ENCODE assay signal across 13 cellular contexts in genomic region chr1:214422137-214422671, GRCh38.
DNase-seq lines count a peak whose midpoint lies in the region; ATAC-seq and TF ChIP-seq lines count a peak whose summit lies in the region.
"Had no signal": no experiment of that assay in that cellular context is flagged by ENCODE, and none has a peak within 500 bp of the region (broad histone marks: within the 10 kb centered on the region; RNA-seq: fewer than 3 reads in every experiment).

No MANE protein-coding gene starts in this region.

- peaks cover 6% of the 10 kb centered on the region for H3K79me2 ChIP-seq in trophoblast cell (ENCODE audit: control insufficient read depth, insufficient read depth, low read length, poor library complexity)

- H2AFZ ChIP-seq in trophoblast cell (ENCODE audit: insufficient read depth, low read length, poor library complexity) = no peak overlapping the region

- H3K4me1 ChIP-seq in trophoblast cell (ENCODE audit: control insufficient read depth in 1 of 2, insufficient read depth in 2 of 2, low read length in 2 of 2) = peaks cover 12 to 23% of the 10 kb centered on the region in 2 experiments

- no peak overlapping the region for H3K23ac ChIP-seq in trophoblast cell (ENCODE audit: low read length)

- H2AK5ac ChIP-seq in trophoblast cell (ENCODE audit: low read length) = no peak overlapping the region

- TF ChIP-seq CTCF in RWPE1 (conservative IDR thresholded peaks at IDR 0.05; ENCODE audit: low read depth) = no peak
- TF ChIP-seq CTCF in epithelial cell of esophagus (IDR thresholded peaks at IDR 0.05; ENCODE audit: insufficient read depth, low read depth, low read length, missing control alignments) = no peak
- TF ChIP-seq CTCF in coronary artery (IDR thresholded peaks at IDR 0.05) = no peak

- WGBS in trophoblast cell (ENCODE audit: extremely low coverage, insufficient coverage, insufficient read length) = no CpG with 5 or more reads among the region's 8 CpGs

- POLR2A ChIA-PET in RWPE1 (lab: Yijun Ruan, JAX; ENCODE audit: low non-redundant PET) = interaction anchor here (0.6 to 0.7 kb wide), 2 partner anchors 109 to 129 kb away, joined by 4 read pairs; partner anchors contain the start of gene PTPN14

- no peak overlapping the region for H4K91ac ChIP-seq in trophoblast cell (ENCODE audit: low read depth, low read length)

- peaks cover 0 to 2% of the 10 kb centered on the region in 2 experiments for H3K36me3 ChIP-seq in trophoblast cell (ENCODE audit: control insufficient read depth in 1 of 2, insufficient read depth in 2 of 2, low read length in 2 of 2)
- H3K36me3 ChIP-seq: cardiac muscle cell had no signal

- no peaks in the 10 kb centered on the region for H3K27me3 ChIP-seq in trophoblast cell (ENCODE audit: insufficient read depth, low read length)
- H3K27me3 ChIP-seq: cardiac muscle cell had no signal

- H3K9me3 ChIP-seq in trophoblast cell (ENCODE audit: insufficient read depth, low read depth, low read length) = no peaks in the 10 kb centered on the region

- H3K9ac ChIP-seq in trophoblast cell (ENCODE audit: low read length) = no peak overlapping the region

- H2BK12ac ChIP-seq in trophoblast cell (ENCODE audit: low read length) = peak overlapping the region; percentile 59

- H3K4ac ChIP-seq in trophoblast cell (ENCODE audit: low read depth, low read length) = peak overlapping the region; percentile 14

- no peak overlapping the region for H3K4me2 ChIP-seq in trophoblast cell (ENCODE audit: low read length)

- H3K18ac ChIP-seq in trophoblast cell (ENCODE audit: low read length) = no peak overlapping the region

- no peak overlapping the region for H2BK120ac ChIP-seq in trophoblast cell (ENCODE audit: insufficient read depth, low read length, poor library complexity)

- no peak overlapping the region for H2BK5ac ChIP-seq in trophoblast cell (ENCODE audit: low read depth, low read length, poor library complexity)

- H4K12ac ChIP-seq in trophoblast cell (ENCODE audit: low read depth, low read length) = no peak overlapping the region

- H3K14ac ChIP-seq in trophoblast cell (ENCODE audit: low read length) = no peak overlapping the region

- peak overlapping the region; percentile 86 for H3K27ac ChIP-seq in RWPE1
- no peak overlapping the region for H3K27ac ChIP-seq in trophoblast cell (ENCODE audit: low read depth, low read length)
- no peak overlapping the region for H3K27ac ChIP-seq in coronary artery
- H3K27ac ChIP-seq: cardiac muscle cell had no signal

- H3K4me3 ChIP-seq in epithelial cell of esophagus (ENCODE audit: low read length) (no peak overlapping the region), trophoblast cell (ENCODE audit: low read depth, low read length) (no peak overlapping the region), coronary artery (no peak overlapping the region)
- H3K4me3 ChIP-seq: cardiac muscle cell had no signal

- DNase-seq in H4 (ENCODE audit: low spot score) (peak; percentile 43), RWPE1 (ENCODE audit: low spot score) (peak; percentile 70), epithelial cell of esophagus (ENCODE audit: low read depth) (peak; percentile 94), trophoblast cell (peak; percentile 60 to 69), iPS-NIHi7 (ENCODE audit: extremely low spot score) (no peak), coronary artery (ENCODE audit: low spot score) (no peak)
- DNase-seq in stimulated activated CD4-positive, alpha-beta T cell treated with anti-CD3 and anti-CD28 coated beads, Interleukin-1b, Interleukin-23, amount 100 ng/mL, for 48 hours = no peak
- DNase-seq: activated CD4-positive, alpha-beta T cell treated with anti-CD3 and anti-CD28 coated beads for 1 hour; COR-L47; foreskin melanocyte; stimulated activated CD4-positive, alpha-beta T cell treated with anti-CD3 and anti-CD28 coated beads, Interleukin-2, amount 100 ng/mL, for 48 hours had no signal

- no peak for ATAC-seq in GM19455 (IDR thresholded peaks at IDR 0.05; ENCODE audit: unreplicated experiment)

- H3K79me1 ChIP-seq in trophoblast cell (ENCODE audit: low read length) = peaks cover 5% of the 10 kb centered on the region

- H4K8ac ChIP-seq in trophoblast cell (ENCODE audit: low read depth, low read length) = no peak overlapping the region

- CTCF ChIA-PET in RWPE1 (lab: Yijun Ruan, JAX) = interaction anchor here (0.7 kb wide), 1 partner anchor 54 kb away, joined by 3 read pairs; no protein-coding TSS in a partner anchor

Comparison
In these comparisons a context has a peak if more than half of its experiments do, and no peak if none do; other contexts are left out.
1. DNase-seq: peak in H4 (single experiment), RWPE1 (single experiment), epithelial cell of esophagus (single experiment) and trophoblast cell (2 of 2); none in iPS-NIHi7 (single experiment), stimulated activated CD4-positive, alpha-beta T cell treated with anti-CD3 and anti-CD28 coated beads, Interleukin-1b, Interleukin-23, amount 100 ng/mL, for 48 hours (single experiment) and coronary artery (single experiment).